In the genomic region with DNA sequence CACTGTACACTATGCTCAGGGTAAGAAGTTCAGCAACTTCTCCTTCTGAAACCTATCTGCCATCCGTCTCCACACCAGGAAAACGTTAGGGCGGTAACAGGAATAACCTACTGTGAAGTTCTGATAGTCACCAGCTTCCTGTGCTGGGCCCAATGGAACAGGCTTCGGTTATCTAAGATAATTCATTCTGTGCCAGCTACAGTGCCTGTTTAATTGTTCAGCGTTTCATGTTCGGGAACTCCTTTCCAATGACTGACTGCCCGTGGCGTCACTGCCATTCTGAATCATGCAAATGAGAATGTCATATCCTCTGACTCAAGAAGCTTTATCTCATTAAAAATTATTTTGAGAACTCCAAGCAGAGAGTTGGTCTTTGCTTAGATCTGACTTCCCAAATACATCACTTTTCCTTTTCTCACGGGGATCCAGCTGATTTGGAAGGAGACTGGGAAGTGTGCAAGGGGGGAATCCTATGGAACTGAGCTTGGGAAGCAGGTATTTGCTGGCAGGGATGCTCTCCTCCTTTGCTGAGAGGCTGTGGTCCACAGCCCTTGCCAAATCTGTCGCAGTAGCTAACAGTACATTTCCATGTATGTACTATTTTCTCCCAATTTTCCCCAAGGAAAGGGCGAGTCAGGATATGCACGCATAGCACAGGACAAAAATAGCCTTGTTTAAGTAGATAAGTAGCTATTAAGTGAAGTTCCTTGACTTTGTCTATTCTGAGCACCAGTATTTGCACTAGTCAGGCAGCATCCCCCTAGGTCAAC, we compare ENCODE assay signal across 11 cellular contexts.
DNase-seq lines count a peak whose midpoint lies in the region; ATAC-seq, FAIRE-seq and TF ChIP-seq lines count a peak whose summit lies in the region.
"Had no signal": no experiment of that assay in that cellular context is flagged by ENCODE, and none has a peak within 500 bp of the region (broad histone marks: within the 10 kb centered on the region; RNA-seq: fewer than 3 reads in every experiment).

No MANE protein-coding gene starts in this region.

- H3K79me2 ChIP-seq in neural progenitor cell (ENCODE audit: low read depth), result no peaks in the 10 kb centered on the region

- H3K9me3 ChIP-seq in neural progenitor cell (ENCODE audit: low read depth), result no peaks in the 10 kb centered on the region
- H3K9me3 ChIP-seq: prostate gland had no signal

- H3K27ac ChIP-seq in neural progenitor cell, result no peak overlapping the region

- H4K20me1 ChIP-seq in neural progenitor cell (ENCODE audit: low read depth), result no peaks in the 10 kb centered on the region

- H3K4me1 ChIP-seq in neural progenitor cell, result peaks cover 11% of the 10 kb centered on the region
- H3K4me1 ChIP-seq: prostate gland had no signal

- no peak overlapping the region for H3K4me3 ChIP-seq in fibroblast of villous mesenchyme (ENCODE audit: low read depth, low read length)
- H3K4me3 ChIP-seq in skeletal muscle cell (ENCODE audit: low read depth, low read length), result no peak overlapping the region
- H3K4me3 ChIP-seq in neural progenitor cell, result no peak overlapping the region
- H3K4me3 ChIP-seq: prostate gland had no signal

- H3K36me3 ChIP-seq in neural progenitor cell, result no peaks in the 10 kb centered on the region
- H3K36me3 ChIP-seq: prostate gland had no signal

- H3K27ac Mint-ChIP-seq in neural progenitor cell, result no peak overlapping the region

- H3K4me2 ChIP-seq in neural progenitor cell, result no peak overlapping the region

- FAIRE-seq in GM19239 (lab: Jason Lieb, UNC), result no peak

- H3K27me3 Mint-ChIP-seq in neural progenitor cell (ENCODE audit: insufficient read depth, low read depth), result peaks cover 4% of the 10 kb centered on the region

- H3K9ac ChIP-seq in neural progenitor cell, result no peak overlapping the region

- H3K36me3 Mint-ChIP-seq in neural progenitor cell, result no peaks in the 10 kb centered on the region

- H3K4me1 Mint-ChIP-seq in neural progenitor cell, result peaks cover 4% of the 10 kb centered on the region

- H3K27me3 ChIP-seq in neural progenitor cell, result no peaks in the 10 kb centered on the region

- no peaks in the 10 kb centered on the region for H3F3A ChIP-seq in neural progenitor cell (ENCODE audit: low read depth)

- ATAC-seq in GM19328 (IDR thresholded peaks at IDR 0.05; ENCODE audit: unreplicated experiment), result no peak

- no peak overlapping the region for H2AFZ ChIP-seq in neural progenitor cell (replicated peaks)

- no peak overlapping the region for H3K4me3 Mint-ChIP-seq in neural progenitor cell

- DNase-seq in GM04504 (ENCODE audit: low read depth), result peak; percentile 54
- peak; percentile 55 for DNase-seq in UCSD-AML1 (lab: John Stamatoyannopoulos, UW; ENCODE audit: unreplicated experiment)
- DNase-seq in fibroblast of villous mesenchyme (ENCODE audit: low read depth), result peak; percentile 38
- peak; percentile 40 for DNase-seq in skeletal muscle cell (ENCODE audit: low read depth)
- DNase-seq in neural progenitor cell (ENCODE audit: low spot score), result no peak
- no peak for DNase-seq in GM19239 (ENCODE audit: insufficient read length, low spot score)
- DNase-seq in GF-D8 (lab: John Stamatoyannopoulos, UW), result no peak
- DNase-seq: NCI-H146; stimulated activated naive CD4-positive, alpha-beta T cell had no signal

- TF ChIP-seq CTCF in fibroblast of villous mesenchyme (IDR thresholded peaks at IDR 0.05; ENCODE audit: insufficient read depth, low read depth, low read length), result no peak
- TF ChIP-seq CTCF in neural progenitor cell (IDR thresholded peaks at IDR 0.05), result no peak

- no peaks in the 10 kb centered on the region for H3K9me3 Mint-ChIP-seq in neural progenitor cell

Comparison
In these comparisons a context has a peak if more than half of its experiments do, and no peak if none do; other contexts are left out.
1. DNase-seq: peak in GM04504 (single experiment), UCSD-AML1 (single experiment), fibroblast of villous mesenchyme (single experiment) and skeletal muscle cell (single experiment); none in neural progenitor cell (single experiment), GM19239 (single experiment) and GF-D8 (single experiment).